20 cellular contexts compared by ENCODE assay signal in the genomic region with DNA sequence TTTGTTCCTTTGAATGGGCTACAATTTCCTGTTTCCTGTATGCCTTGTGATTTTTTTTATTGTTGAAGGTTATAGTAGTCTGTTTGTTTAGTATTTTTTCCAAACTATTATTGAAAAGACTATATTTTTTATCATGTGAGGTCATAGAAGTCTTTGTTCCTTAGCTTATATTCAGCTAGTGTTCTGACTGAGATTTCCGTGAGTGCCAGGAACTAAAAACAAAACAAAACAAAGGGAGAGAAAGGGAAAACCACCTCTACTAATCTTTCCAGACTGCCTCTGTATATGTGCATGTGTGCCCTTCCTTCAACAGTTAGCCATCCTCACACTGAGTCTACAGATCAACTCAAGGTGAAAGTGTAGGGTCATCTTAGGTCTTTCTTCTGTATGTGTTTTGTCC.
"Had no signal": no experiment of that assay in that cellular context is flagged by ENCODE, and none has a peak within 500 bp of the region (broad histone marks: within the 10 kb centered on the region; RNA-seq: fewer than 3 reads in every experiment).

No MANE protein-coding gene starts in this region.

- H3K4me1 ChIP-seq: body of pancreas, neural progenitor cell, prostate gland, right atrium auricular region, tibial artery, vagina had no signal

- H3K27me3 ChIP-seq: body of pancreas, neural progenitor cell, right atrium auricular region, tibial artery, vagina had no signal

- DNase-seq: activated CD4-positive, alpha-beta T cell treated with anti-CD3 and anti-CD28 coated beads for 36 hours; activated CD4-positive, alpha-beta T cell treated with anti-CD3 and anti-CD28 coated beads, Interleukin-2, amount 50 U/mL, for 48 hours; activated CD8-positive, alpha-beta memory T cell treated with anti-CD3 and anti-CD28 coated beads, Interleukin-2, amount 50 U/mL, for 4 hours; activated gamma-delta T cell treated with Interleukin-2 at 50 U/mL for 16 hours; body of pancreas; head of caudate nucleus; kidney; mammary epithelial cell; midbrain; stimulated activated CD4-positive, alpha-beta T cell treated with anti-CD3 and anti-CD28 coated beads, Interleukin-2, amount 100 ng/mL, for 24 hours; stimulated activated naive CD8-positive, alpha-beta T cell treated with anti-CD3 and anti-CD28 coated beads, Interleukin-15, Interleukin-2, amounts not matched to agents 100 U/mL and 50 U/mL, for 24 hours; substantia nigra; SW 1271; tibial artery had no signal

- H3K36me3 Mint-ChIP-seq: neural progenitor cell, WTC11 had no signal

- H3K9me3 ChIP-seq: body of pancreas, prostate gland, vagina had no signal

- H2AFZ ChIP-seq: neural progenitor cell had no signal

- H3K4me2 ChIP-seq: neural progenitor cell had no signal

- ATAC-seq: activated CD4-positive, alpha-beta T cell treated with anti-CD3 and anti-CD28 coated beads for 36 hours; body of pancreas; left lobe of liver; stimulated activated naive CD8-positive, alpha-beta T cell treated with anti-CD3 and anti-CD28 coated beads, Interleukin-15, Interleukin-2, amounts not matched to agents 100 U/mL and 50 U/mL, for 24 hours; WTC11 had no signal

- H3K4me1 Mint-ChIP-seq: neural progenitor cell had no signal

- H3K27me3 Mint-ChIP-seq: activated CD4-positive, alpha-beta T cell treated with anti-CD3 and anti-CD28 coated beads for 36 hours had no signal

- H3K4me3 ChIP-seq: body of pancreas, neural progenitor cell, prostate gland, right atrium auricular region, tibial artery, vagina had no signal

- H3K9ac ChIP-seq: neural progenitor cell had no signal

- H3K4me3 Mint-ChIP-seq: activated CD4-positive, alpha-beta T cell treated with anti-CD3 and anti-CD28 coated beads for 36 hours; neural progenitor cell; WTC11 had no signal

- H3K27ac Mint-ChIP-seq: activated CD4-positive, alpha-beta T cell treated with anti-CD3 and anti-CD28 coated beads for 36 hours; neural progenitor cell had no signal

- H3K36me3 ChIP-seq: prostate gland had no signal

- H3K27ac ChIP-seq: body of pancreas, neural progenitor cell, prostate gland, right atrium auricular region, tibial artery, vagina had no signal
